In genomic region chr7:131223151-131223550, GRCh38 we compare ENCODE assay signal across 19 cellular contexts.
"Had no signal": no experiment of that assay in that cellular context is flagged by ENCODE, and none has a peak within 500 bp of the region (broad histone marks: within the 10 kb centered on the region; RNA-seq: fewer than 3 reads in every experiment).

No MANE protein-coding gene starts in this region.

- H3K4me1 ChIP-seq: foreskin keratinocyte had no signal

- H3K27me3 ChIP-seq: colonic mucosa, heart left ventricle, ovary, right atrium auricular region, sigmoid colon, stomach, transverse colon had no signal

- H3K27ac Mint-ChIP-seq: nephron progenitor cell had no signal

- H3K27ac ChIP-seq: colonic mucosa, foreskin keratinocyte, heart left ventricle, ovary, right atrium auricular region, sigmoid colon, skin epidermis, stomach, thoracic aorta, transverse colon had no signal

- H3K9me3 ChIP-seq: colonic mucosa, heart left ventricle, ovary, right atrium auricular region, sigmoid colon, stomach, thoracic aorta, transverse colon had no signal

- DNase-seq: colonic mucosa; dermis blood vessel endothelial cell; erythroblast; foreskin keratinocyte; heart left ventricle; hippocampal formation; left colon; naive thymus-derived CD4-positive, alpha-beta T cell; nephron progenitor cell; ovary; sigmoid colon; stimulated activated CD4-positive, alpha-beta T cell treated with anti-CD3 and anti-CD28 coated beads, Interleukin-2, amount 100 ng/mL, for 24 hours; stimulated activated CD4-positive, alpha-beta T cell treated with anti-CD3 and anti-CD28 coated beads, Interleukin-4, amount 100 ng/mL, for 4 hours; stimulated activated naive CD4-positive, alpha-beta T cell; stomach; transverse colon had no signal

- H3K4me3 ChIP-seq: colonic mucosa, heart left ventricle, ovary, right atrium auricular region, sigmoid colon, skin epidermis, stomach, thoracic aorta, transverse colon had no signal

- H3K36me3 ChIP-seq: colonic mucosa, heart left ventricle, ovary, right atrium auricular region, sigmoid colon, stomach, thoracic aorta, transverse colon had no signal

- H3K4me3 Mint-ChIP-seq: naive thymus-derived CD4-positive, alpha-beta T cell; nephron progenitor cell had no signal
